ENCODE assay signal across 10 cellular contexts in genomic region chr13:113905018-113905417, GRCh38.
"Had no signal": no experiment of that assay in that cellular context is flagged by ENCODE, and none has a peak within 500 bp of the region (broad histone marks: within the 10 kb centered on the region; RNA-seq: fewer than 3 reads in every experiment).

No MANE protein-coding gene starts in this region.

- H3K4me3 Mint-ChIP-seq: activated CD4-positive, alpha-beta memory T cell treated with anti-CD3 and anti-CD28 coated beads, Interleukin-2, amount 10 ng/mL, durations not matched to agents 7 days and 5 days; activated naive CD8-positive, alpha-beta T cell; mesothelial cell of epicardium; naive B cell; T-cell had no signal

- H3K36me3 ChIP-seq: heart left ventricle, upper lobe of right lung had no signal

- H3K27ac ChIP-seq: heart left ventricle, upper lobe of right lung had no signal

- H3K4me3 ChIP-seq: heart left ventricle, smooth muscle cell, upper lobe of right lung had no signal

- H3K4me1 ChIP-seq: upper lobe of right lung had no signal

- DNase-seq: foreskin melanocyte, naive B cell, T1000 had no signal

- H3K9me3 Mint-ChIP-seq: activated CD4-positive, alpha-beta memory T cell treated with anti-CD3 and anti-CD28 coated beads, Interleukin-2, amount 10 ng/mL, durations not matched to agents 7 days and 5 days; mesothelial cell of epicardium; T-cell had no signal

- H3K27ac Mint-ChIP-seq: activated CD4-positive, alpha-beta memory T cell treated with anti-CD3 and anti-CD28 coated beads, Interleukin-2, amount 10 ng/mL, durations not matched to agents 7 days and 5 days; activated naive CD8-positive, alpha-beta T cell; mesothelial cell of epicardium; T-cell had no signal

- H3K9me3 ChIP-seq: heart left ventricle, upper lobe of right lung had no signal

- H3K36me3 Mint-ChIP-seq: activated naive CD8-positive, alpha-beta T cell; mesothelial cell of epicardium; naive B cell; T-cell had no signal
